ENCODE assay signal across 8 cellular contexts in genomic region chr20:59933849-59934585, GRCh38. TPM values are rescaled to one million over a fixed set of nuclear protein-coding genes. Genes with fewer than 3 reads are reported as not detected.
A peak's percentile ranks its signal among the peaks of the same experiment; 100 is the strongest.
DNase-seq lines count a peak whose midpoint lies in the region; ATAC-seq, FAIRE-seq and TF ChIP-seq lines count a peak whose summit lies in the region.

No MANE protein-coding gene starts in this region.

- no peaks in the 10 kb centered on the region for H3K27me3 ChIP-seq in BE2C

- FAIRE-seq in GM19239 (lab: Jason Lieb, UNC) = peak; percentile 67
- FAIRE-seq in RCC 7860 (lab: Jason Lieb, UNC) = no peak

- H3K4me1 Mint-ChIP-seq in nephron progenitor cell = peaks cover 35% of the 10 kb centered on the region

- no peak overlapping the region for H3K27ac Mint-ChIP-seq in nephron progenitor cell

- peak; percentile 85 for DNase-seq in BE2C
- peak; percentile 90 for DNase-seq in GM19239 (ENCODE audit: insufficient read length, low spot score)
- DNase-seq in RCC 7860 (ENCODE audit: low spot score) = peak; percentile 9
- DNase-seq in activated gamma-delta T cell (lab: John Stamatoyannopoulos, UW) = peak; percentile 67
- peak; percentile 63 to 88 for DNase-seq in foreskin fibroblast
- peak; percentile 87 for DNase-seq in nephron progenitor cell
- DNase-seq in stimulated activated naive CD8-positive, alpha-beta T cell treated with anti-CD3 and anti-CD28 coated beads, Interleukin-15, Interleukin-2, amounts not matched to agents 100 U/mL and 50 U/mL, for 24 hours = peak; percentile 85

- H3K9me3 Mint-ChIP-seq in nephron progenitor cell = no peaks in the 10 kb centered on the region

- no peaks in the 10 kb centered on the region for H3K4me1 ChIP-seq in BE2C

- TF ChIP-seq CTCF in BE2C (IDR thresholded peaks at IDR 0.05; ENCODE audit: low read depth, low read length) (peak; percentile 89), foreskin fibroblast (IDR thresholded peaks at IDR 0.05; ENCODE audit: low read depth, low read length) (peak; percentile 97), nephron progenitor cell (IDR thresholded peaks at IDR 0.05) (peak; percentile 84)

- H3K36me3 ChIP-seq in BE2C = no peaks in the 10 kb centered on the region

- no peaks in the 10 kb centered on the region for H3K9me3 ChIP-seq in BE2C

- peak; percentile 67 for ATAC-seq in HG03378 (IDR thresholded peaks at IDR 0.05; ENCODE audit: unreplicated experiment)
- peak; percentile 80 for ATAC-seq in stimulated activated naive CD8-positive, alpha-beta T cell treated with anti-CD3 and anti-CD28 coated beads, Interleukin-15, Interleukin-2, amounts not matched to agents 100 U/mL and 50 U/mL, for 24 hours

- H3K27me3 Mint-ChIP-seq in nephron progenitor cell (ENCODE audit: low read depth, poor library complexity) = peaks cover 36% of the 10 kb centered on the region

- H3K36me3 Mint-ChIP-seq in nephron progenitor cell (ENCODE audit: low read depth) = peaks cover 14% of the 10 kb centered on the region

- peak overlapping the region; percentile 63 for H3K4me3 ChIP-seq in BE2C (ENCODE audit: low read depth, low read length)
- H3K4me3 ChIP-seq in foreskin fibroblast (ENCODE audit: low read depth in 1 of 2, low read length in 2 of 2) = peak overlapping the region; percentile 64 to 70

- peak overlapping the region; percentile 78 for H3K4me3 Mint-ChIP-seq in nephron progenitor cell

RNA-seq across cellular contexts. Expression of gene SYCP2, which starts 0.6 kb away (rescaled TPM):
- not detected for polyA plus RNA-seq in BE2C (2012; ENCODE audit: insufficient read depth, insufficient read length, low read depth)

RNA-seq across cellular contexts. Expression of gene PPP1R3D, which starts 6.1 kb away (rescaled TPM):
- 1.5 TPM for polyA plus RNA-seq in BE2C (2012; ENCODE audit: insufficient read depth, insufficient read length, low read depth)

RNA-seq across cellular contexts. Expression of gene FAM217B, which starts 6.2 kb away (rescaled TPM):
- 6.6 TPM for polyA plus RNA-seq in BE2C (2012; ENCODE audit: insufficient read depth, insufficient read length, low read depth)

RNA-seq across cellular contexts. Expression of gene CDH26, which starts 24.2 kb away (rescaled TPM):
- not detected for polyA plus RNA-seq in BE2C (2012; ENCODE audit: insufficient read depth, insufficient read length, low read depth)

Comparison
In these comparisons a context has a peak if more than half of its experiments do, and no peak if none do; other contexts are left out.
1. Peak in every context shown above with its lines: DNase-seq, ATAC-seq and H3K4me3 ChIP-seq.
2. DNase-seq: peak in every context shown above with its lines; median percentile 90 in GM19239; 87 in nephron progenitor cell; 85 in BE2C; 85 in stimulated activated naive CD8-positive, alpha-beta T cell treated with anti-CD3 and anti-CD28 coated beads, Interleukin-15, Interleukin-2, amounts not matched to agents 100 U/mL and 50 U/mL, for 24 hours; 76 in foreskin fibroblast; 67 in activated gamma-delta T cell; 9 in RCC 7860.